8 cellular contexts compared by ENCODE assay signal in genomic region chr10:24503627-24504320, GRCh38.
DNase-seq lines count a peak whose midpoint lies in the region; ATAC-seq and TF ChIP-seq lines count a peak whose summit lies in the region.

No MANE protein-coding gene starts in this region.

- peak in 2 of 3 experiments; percentile 5 to 49 for DNase-seq in NCI-H1417 (lab: John Stamatoyannopoulos, UW)
- DNase-seq in NCI-H1417 treated with DMSO at 0.1 percent for 48 hours (lab: John Stamatoyannopoulos, UW) = no peak
- DNase-seq in LHCN-M2 (ENCODE audit: low read depth) = peak; percentile 43
- peak; percentile 36 for DNase-seq in glomerular endothelial cell (ENCODE audit: extremely low read depth, low read depth, low spot score)
- peak; percentile 4 to 28 for DNase-seq in stimulated activated CD4-positive, alpha-beta T cell treated with anti-CD3 and anti-CD28 coated beads, Interleukin-15, amount 100 ng/mL, for 48 hours (ENCODE audit: low read depth in 2 of 2)
- DNase-seq in activated CD4-positive, CD25-positive, alpha-beta regulatory T cell treated with anti-CD3 and anti-CD28 coated beads, Interleukin-2, amount 50 U/mL, for 72 hours = no peak

- peak; percentile 76 for ATAC-seq in GM19455 (IDR thresholded peaks at IDR 0.05; ENCODE audit: unreplicated experiment)

- peak overlapping the region; percentile 33 for H3K4me3 ChIP-seq in WI38 (ENCODE audit: low read depth, low read length)

- peak; percentile 72 for TF ChIP-seq CTCF in WI38 (IDR thresholded peaks at IDR 0.05; ENCODE audit: low read depth, low read length)

Comparison
In these comparisons a context has a peak if more than half of its experiments do, and no peak if none do; other contexts are left out.
1. DNase-seq: peak in NCI-H1417 (2 of 3), LHCN-M2 (single experiment), glomerular endothelial cell (single experiment) and stimulated activated CD4-positive, alpha-beta T cell treated with anti-CD3 and anti-CD28 coated beads, Interleukin-15, amount 100 ng/mL, for 48 hours (2 of 2); none in NCI-H1417 treated with DMSO at 0.1 percent for 48 hours (single experiment) and activated CD4-positive, CD25-positive, alpha-beta regulatory T cell treated with anti-CD3 and anti-CD28 coated beads, Interleukin-2, amount 50 U/mL, for 72 hours (single experiment).